Comparison of ENCODE assay signal across 9 cellular contexts in the genomic region with DNA sequence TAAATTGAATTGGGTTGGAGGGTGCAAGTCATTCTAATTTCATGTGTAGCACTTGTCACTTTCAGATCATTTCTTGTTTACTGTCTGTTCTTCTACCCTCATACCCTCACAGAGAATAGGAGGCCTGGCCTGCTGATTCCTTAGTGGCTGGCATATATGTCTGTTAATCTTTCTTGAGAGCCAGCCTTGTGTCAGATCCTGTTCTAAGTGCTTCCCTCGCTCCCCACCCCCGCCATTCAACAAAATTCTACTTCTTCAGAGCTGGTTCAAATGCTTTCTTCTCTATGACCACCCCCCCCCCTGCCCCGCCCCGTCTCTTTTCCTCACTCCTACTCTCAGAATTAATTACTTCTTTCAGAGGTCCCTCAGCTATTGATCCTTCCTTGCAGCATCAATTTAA. TPM values are rescaled to one million over a fixed set of nuclear protein-coding genes. Genes with fewer than 3 reads are reported as not detected.
DNase-seq lines count a peak whose midpoint lies in the region; ATAC-seq, FAIRE-seq and TF ChIP-seq lines count a peak whose summit lies in the region.
"Had no signal": no experiment of that assay in that cellular context is flagged by ENCODE, and none has a peak within 500 bp of the region (broad histone marks: within the 10 kb centered on the region; RNA-seq: fewer than 3 reads in every experiment).

No MANE protein-coding gene starts in this region.

- peaks cover 18% of the 10 kb centered on the region for H3K36me3 Mint-ChIP-seq in CD4-positive, alpha-beta T cell (ENCODE audit: low read depth)
- H3K36me3 Mint-ChIP-seq in astrocyte (ENCODE audit: low read depth, unreplicated experiment) = no peaks in the 10 kb centered on the region

- H3K4me1 ChIP-seq in HUES64 (ENCODE audit: insufficient read depth, low read length) (peaks cover 14% of the 10 kb centered on the region; the same call in 1 of the 2 replicates), astrocyte (ENCODE audit: insufficient read depth, low read length) (peaks cover 11% of the 10 kb centered on the region), muscle layer of duodenum (ENCODE audit: control insufficient read depth in 1 of 2, insufficient read depth in 2 of 2, low read length in 2 of 2) (peaks cover 8 to 40% of the 10 kb centered on the region in 2 donors)

- intact Hi-C loops in CD4-positive, alpha-beta T cell (cut with DNase I, micrococcal nuclease) = loop anchor here (2.0 to 10.0 kb wide), 9 partner anchors 117 to 1755 kb away; a partner anchor contains a TSS

- peak overlapping the region; percentile 97 for H3K27ac Mint-ChIP-seq in CD4-positive, alpha-beta T cell
- H3K27ac Mint-ChIP-seq in astrocyte (ENCODE audit: unreplicated experiment) = peak overlapping the region; percentile 99

- CTCF ChIA-PET in CD4-positive, alpha-beta T cell (lab: Charles Lee) = no interaction called here

- H3K27ac ChIP-seq in CD4-positive, alpha-beta T cell (ENCODE audit: low read depth, low read length) = no peak overlapping the region
- H3K27ac ChIP-seq in HUES64 (ENCODE audit: low read depth, low read length) (no peak overlapping the region), astrocyte (ENCODE audit: low read depth, low read length) (peak overlapping the region; percentile 95), muscle layer of duodenum (ENCODE audit: low read length) (peak overlapping the region; percentile 98)

- H3K4me1 Mint-ChIP-seq in CD4-positive, alpha-beta T cell (ENCODE audit: low read depth) = peaks cover 39% of the 10 kb centered on the region
- peaks cover 22% of the 10 kb centered on the region for H3K4me1 Mint-ChIP-seq in astrocyte (ENCODE audit: low read depth, unreplicated experiment)

- peaks cover 4% of the 10 kb centered on the region for H4K20me1 ChIP-seq in astrocyte (ENCODE audit: insufficient read depth, low read length)

- H3K4me2 ChIP-seq in astrocyte (ENCODE audit: low read length) = peak overlapping the region; percentile 92

- peaks cover 4% of the 10 kb centered on the region for H3K27me3 ChIP-seq in CD4-positive, alpha-beta T cell (ENCODE audit: control insufficient read depth, insufficient read depth, low read length)
- H3K27me3 ChIP-seq in HUES64 (ENCODE audit: insufficient read depth, low read length) (no peaks in the 10 kb centered on the region), astrocyte (ENCODE audit: insufficient read depth, low read length) (no peaks in the 10 kb centered on the region), muscle layer of duodenum (ENCODE audit: low read depth, low read length) (no peaks in the 10 kb centered on the region)

- peak overlapping the region; percentile 97; the same call in 1 of the 2 replicates for H3K9ac ChIP-seq in HUES64 (ENCODE audit: low read depth, low read length)
- peak overlapping the region; percentile 100 for H3K9ac ChIP-seq in astrocyte (ENCODE audit: low read length)

- in situ Hi-C loops in GM13976 (cut with MboI; ENCODE audit: low sequenced_read_pairs, unreplicated experiment) = loop anchor here (10.0 kb wide), 2 partner anchors 165 to 425 kb away; a partner anchor contains a TSS

- H3K4me3 Mint-ChIP-seq in CD4-positive, alpha-beta T cell = peak overlapping the region; percentile 97
- peak overlapping the region; percentile 97 for H3K4me3 Mint-ChIP-seq in astrocyte (ENCODE audit: unreplicated experiment)

- no peak for DNase-seq in CD4-positive, alpha-beta T cell
- DNase-seq in astrocyte (ENCODE audit: low read depth) (peak; percentile 55), GM13976 (ENCODE audit: low spot score) (no peak)
- DNase-seq: occipital lobe had no signal

- no peaks in the 10 kb centered on the region for H3K9me3 Mint-ChIP-seq in CD4-positive, alpha-beta T cell
- H3K9me3 Mint-ChIP-seq in astrocyte (ENCODE audit: unreplicated experiment) = no peaks in the 10 kb centered on the region

- H2AFZ ChIP-seq in astrocyte (ENCODE audit: low read depth, low read length) = no peak overlapping the region

- no peaks in the 10 kb centered on the region for H3K9me3 ChIP-seq in CD4-positive, alpha-beta T cell (ENCODE audit: control insufficient read depth, low read length)
- no peaks in the 10 kb centered on the region for H3K9me3 ChIP-seq in HUES64 (ENCODE audit: insufficient read depth, low read depth, low read length)
- H3K9me3 ChIP-seq in astrocyte (ENCODE audit: insufficient read depth, low read depth, low read length) = no peaks in the 10 kb centered on the region
- no peaks in the 10 kb centered on the region for H3K9me3 ChIP-seq in muscle layer of duodenum (ENCODE audit: control insufficient read depth in 1 of 2, low read length in 2 of 2)

- H3K36me3 ChIP-seq in HUES64 (ENCODE audit: insufficient read depth, low read length) (no peaks in the 10 kb centered on the region), astrocyte (ENCODE audit: insufficient read depth, low read length) (no peaks in the 10 kb centered on the region), muscle layer of duodenum (ENCODE audit: control insufficient read depth in 1 of 2, insufficient read depth in 2 of 2, low read length in 2 of 2) (peaks cover 0 to 15% of the 10 kb centered on the region in 2 donors)

- ATAC-seq in CD4-positive, alpha-beta T cell (ENCODE audit: poor library complexity) = no peak
- ATAC-seq in HG03175 (IDR thresholded peaks at IDR 0.05; ENCODE audit: unreplicated experiment) (no peak), GM18907 (IDR thresholded peaks at IDR 0.05; ENCODE audit: unreplicated experiment) (no peak), HG02571 (IDR thresholded peaks at IDR 0.05; ENCODE audit: unreplicated experiment) (no peak)

- H3K4me3 ChIP-seq in HUES64 (ENCODE audit: low read length) (peak overlapping the region; percentile 96), astrocyte (ENCODE audit: insufficient read depth, low read depth, low read length) (peak overlapping the region; percentile 99), muscle layer of duodenum (ENCODE audit: low read depth in 1 of 2, low read length in 2 of 2) (peak overlapping the region in 1 of 2 donors; percentile 100)

- no peak for TF ChIP-seq CTCF in CD4-positive, alpha-beta T cell (IDR thresholded peaks at IDR 0.05)
- TF ChIP-seq CTCF in astrocyte (IDR thresholded peaks at IDR 0.05; ENCODE audit: insufficient read depth, low read depth, low read length) (no peak), GM13976 (IDR thresholded peaks at IDR 0.05; ENCODE audit: borderline replicate concordance, control extremely low read depth, extremely low read depth, insufficient read depth, missing control alignments) (no peak)

- WGBS in HUES64 = 63% methylated on average over 3 of the region's 4 CpGs

- FAIRE-seq in astrocyte (lab: Jason Lieb, UNC) = no peak

- peaks cover 17% of the 10 kb centered on the region for H3K27me3 Mint-ChIP-seq in CD4-positive, alpha-beta T cell
- no peaks in the 10 kb centered on the region for H3K27me3 Mint-ChIP-seq in astrocyte (ENCODE audit: low read depth, unreplicated experiment)

- H3K79me2 ChIP-seq in astrocyte (ENCODE audit: insufficient read depth, low read length) = peaks cover 38% of the 10 kb centered on the region

- POLR2A ChIA-PET in CD4-positive, alpha-beta T cell (lab: Charles Lee) = interaction anchor here (3.1 kb wide), 1 partner anchor 553 kb away, joined by 35 read pairs; a partner anchor contains a TSS

RNA-seq across cellular contexts. Expression of a gene that starts 1.5 kb away (rescaled TPM):
- 100 to 1,000 TPM; 164 to 179 TPM for total RNA-seq in CD4-positive, alpha-beta T cell
- polyA plus RNA-seq in HUES64 (2013, experiment 1 of 2) = 107 TPM
- polyA plus RNA-seq in HUES64 (2013, experiment 2 of 2) = 108 TPM
- total RNA-seq in astrocyte = 106 and 109 TPM in 2 replicates

RNA-seq across cellular contexts. Expression of a gene that starts 36.4 kb away (rescaled TPM):
- not detected for total RNA-seq in CD4-positive, alpha-beta T cell
- polyA plus RNA-seq in HUES64 (2013, experiment 1 of 2) = 1.7 TPM
- 2.1 TPM for polyA plus RNA-seq in HUES64 (2013, experiment 2 of 2)
- total RNA-seq in astrocyte = 0.22 and 0.23 TPM in 2 replicates

Comparison
In these comparisons a context has a peak if more than half of its experiments do, and no peak if none do; other contexts are left out.
1. H3K27ac ChIP-seq: peak in astrocyte (single experiment) and muscle layer of duodenum (single experiment); none in CD4-positive, alpha-beta T cell (single experiment) and HUES64 (single experiment).